26 cellular contexts compared by ENCODE assay signal in genomic region chr3:137282871-137283270, GRCh38.
"Had no signal": no experiment of that assay in that cellular context is flagged by ENCODE, and none has a peak within 500 bp of the region (broad histone marks: within the 10 kb centered on the region; RNA-seq: fewer than 3 reads in every experiment).

No MANE protein-coding gene starts in this region.

- H3K27me3 ChIP-seq: neutrophil, pancreas, right lobe of liver, sigmoid colon, stomach, thyroid gland, tibial nerve, upper lobe of left lung, vagina had no signal

- H3K4me3 ChIP-seq: pancreas, prostate gland, right lobe of liver, sigmoid colon, stomach, thoracic aorta, thyroid gland, tibial nerve, upper lobe of left lung, vagina had no signal

- ATAC-seq: natural killer cell; pancreas; right lobe of liver; stimulated activated effector memory CD8-positive, alpha-beta T cell treated with anti-CD3 and anti-CD28 coated beads, Interleukin-12 subunit alpha, Interleukin-12 subunit beta, amount 100 ng/mL, for 72 hours; stimulated activated naive B cell treated with anti-CD40 and anti-IgM and Interleukin-4, amounts not matched to agents 10 μg/mL and 1 μg/mL and 100 μg/mL, for 72 hours had no signal

- DNase-seq: natural killer cell; nucleus accumbens; pancreas; retina; right cardiac atrium; right lobe of liver; sigmoid colon; small intestine; stimulated activated CD4-positive, alpha-beta T cell treated with anti-CD3 and anti-CD28 coated beads, Interleukin-15, amount 100 ng/mL, for 24 hours; stimulated activated CD4-positive, alpha-beta T cell treated with anti-CD3 and anti-CD28 coated beads, Interleukin-2, amount 100 ng/mL, for 24 hours; stimulated activated CD4-positive, alpha-beta T cell treated with anti-CD3 and anti-CD28 coated beads, Interleukin-2, amount 100 ng/mL, for 48 hours; stimulated activated CD4-positive, alpha-beta T cell treated with anti-CD3 and anti-CD28 coated beads, Interleukin-4, amount 100 ng/mL, for 24 hours; stimulated activated naive B cell treated with anti-CD40 and anti-IgM and Interleukin-4, amounts not matched to agents 10 μg/mL and 1 μg/mL and 100 μg/mL, for 72 hours; stimulated activated naive CD4-positive, alpha-beta T cell treated with Interleukin-2 at 50 U/mL for 16 hours; stomach; thyroid gland; trophoblast cell; upper lobe of left lung had no signal

- H3K27me3 Mint-ChIP-seq: stimulated activated naive B cell treated with anti-CD40 and anti-IgM and Interleukin-4, amounts not matched to agents 10 μg/mL and 1 μg/mL and 100 μg/mL, for 72 hours had no signal

- H3K36me3 Mint-ChIP-seq: natural killer cell; stimulated activated effector memory CD8-positive, alpha-beta T cell treated with anti-CD3 and anti-CD28 coated beads, Interleukin-12 subunit alpha, Interleukin-12 subunit beta, amount 100 ng/mL, for 72 hours; stimulated activated naive B cell treated with anti-CD40 and anti-IgM and Interleukin-4, amounts not matched to agents 10 μg/mL and 1 μg/mL and 100 μg/mL, for 72 hours had no signal

- H3K9me3 Mint-ChIP-seq: natural killer cell; stimulated activated naive CD8-positive, alpha-beta T cell treated with anti-CD3 and anti-CD28 coated beads, Interleukin-15, Interleukin-2, amounts not matched to agents 100 ng/mL and 50 ng/mL, for 24 hours had no signal

- H3K36me3 ChIP-seq: neutrophil, pancreas, prostate gland, right lobe of liver, sigmoid colon, stomach, thoracic aorta, thyroid gland, tibial nerve, upper lobe of left lung, vagina had no signal

- H3K27ac ChIP-seq: neutrophil, pancreas, prostate gland, right lobe of liver, sigmoid colon, stomach, thoracic aorta, thyroid gland, tibial nerve, upper lobe of left lung, vagina had no signal

- H3K4me3 Mint-ChIP-seq: natural killer cell; nephron; stimulated activated effector memory CD8-positive, alpha-beta T cell treated with anti-CD3 and anti-CD28 coated beads, Interleukin-12 subunit alpha, Interleukin-12 subunit beta, amount 100 ng/mL, for 72 hours; stimulated activated naive B cell treated with anti-CD40 and anti-IgM and Interleukin-4, amounts not matched to agents 10 μg/mL and 1 μg/mL and 100 μg/mL, for 72 hours; stimulated activated naive CD8-positive, alpha-beta T cell treated with anti-CD3 and anti-CD28 coated beads, Interleukin-15, Interleukin-2, amounts not matched to agents 100 ng/mL and 50 ng/mL, for 24 hours had no signal

- H3K9me3 ChIP-seq: neutrophil, pancreas, prostate gland, right lobe of liver, sigmoid colon, stomach, thoracic aorta, thyroid gland, tibial nerve, upper lobe of left lung, vagina had no signal

- H3K4me1 Mint-ChIP-seq: natural killer cell; nephron; stimulated activated effector memory CD8-positive, alpha-beta T cell treated with anti-CD3 and anti-CD28 coated beads, Interleukin-12 subunit alpha, Interleukin-12 subunit beta, amount 100 ng/mL, for 72 hours; stimulated activated naive B cell treated with anti-CD40 and anti-IgM and Interleukin-4, amounts not matched to agents 10 μg/mL and 1 μg/mL and 100 μg/mL, for 72 hours had no signal

- H3K27ac Mint-ChIP-seq: natural killer cell; nephron; stimulated activated effector memory CD8-positive, alpha-beta T cell treated with anti-CD3 and anti-CD28 coated beads, Interleukin-12 subunit alpha, Interleukin-12 subunit beta, amount 100 ng/mL, for 72 hours; stimulated activated naive B cell treated with anti-CD40 and anti-IgM and Interleukin-4, amounts not matched to agents 10 μg/mL and 1 μg/mL and 100 μg/mL, for 72 hours; stimulated activated naive CD8-positive, alpha-beta T cell treated with anti-CD3 and anti-CD28 coated beads, Interleukin-15, Interleukin-2, amounts not matched to agents 100 ng/mL and 50 ng/mL, for 24 hours had no signal

- H3K4me1 ChIP-seq: pancreas, prostate gland, right lobe of liver, sigmoid colon, stomach, thyroid gland, tibial nerve, upper lobe of left lung, vagina had no signal
